ENCODE assay signal across 22 cellular contexts in the genomic region with DNA sequence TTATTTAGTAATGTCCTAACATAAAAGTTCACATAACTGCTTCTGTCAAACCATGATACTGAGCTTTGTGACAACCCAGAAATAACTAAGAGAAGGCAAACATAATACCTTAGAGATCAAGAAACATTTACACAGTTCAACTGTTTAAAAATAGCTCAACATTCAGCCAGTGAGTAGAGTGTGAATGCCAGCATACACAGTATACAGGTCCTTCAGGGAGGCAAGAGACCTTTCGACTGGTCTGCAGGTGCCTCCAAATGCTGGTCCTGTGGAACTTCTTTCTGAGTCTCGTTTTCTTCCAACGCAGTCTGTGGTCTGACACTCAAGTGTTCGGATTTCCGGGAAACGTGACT.
"Had no signal": no experiment of that assay in that cellular context is flagged by ENCODE, and none has a peak within 500 bp of the region (broad histone marks: within the 10 kb centered on the region; RNA-seq: fewer than 3 reads in every experiment).

No MANE protein-coding gene starts in this region.

- H3K27ac Mint-ChIP-seq: activated naive CD4-positive, alpha-beta T cell treated with anti-CD3 and anti-CD28 coated beads, Interleukin-2, amount 10 ng/mL, durations not matched to agents 7 days and 5 days; activated naive CD8-positive, alpha-beta T cell treated with anti-CD3 and anti-CD28 coated beads, Interleukin-2, amount 10 ng/mL, durations not matched to agents 7 days and 5 days; dendritic cell treated with granulocyte-macrophage colony-stimulating factor and Interleukin-4, amounts not matched to agents 40 ng/mL and 50 ng/mL, for 4 days; endodermal cell; natural killer cell; stimulated activated naive B cell treated with anti-CD40 and anti-IgM and Interleukin-4, amounts not matched to agents 10 μg/mL and 1 μg/mL and 100 μg/mL, for 72 hours had no signal

- DNase-seq: activated CD4-positive, alpha-beta T cell treated with anti-CD3 and anti-CD28 coated beads for 48 hours; activated CD4-positive, alpha-beta T cell treated with anti-CD3 and anti-CD28 coated beads, Interleukin-2, amount 50 U/mL, for 48 hours; activated CD8-positive, alpha-beta memory T cell treated with anti-CD3 and anti-CD28 coated beads for 24 hours; activated effector memory CD4-positive, alpha-beta T cell treated with Interleukin-2 at 50 U/mL for 16 hours; activated naive CD4-positive, alpha-beta T cell treated with anti-CD3 and anti-CD28 coated beads, Interleukin-2, amount 10 ng/mL, durations not matched to agents 7 days and 5 days; activated naive CD8-positive, alpha-beta T cell treated with anti-CD3 and anti-CD28 coated beads, Interleukin-2, amount 10 ng/mL, durations not matched to agents 7 days and 5 days; brain microvascular endothelial cell; central memory CD4-positive, alpha-beta T cell; endodermal cell; foreskin keratinocyte; left colon; mesendoderm; natural killer cell; stimulated activated CD4-positive, alpha-beta T cell treated with anti-CD3 and anti-CD28 coated beads, Interleukin-1b, Interleukin-23, amount 100 ng/mL, for 48 hours; stimulated activated naive B cell treated with anti-CD40 and anti-IgM and Interleukin-4, amounts not matched to agents 10 μg/mL and 1 μg/mL and 100 μg/mL, for 72 hours had no signal

- H3K9me3 ChIP-seq: sigmoid colon, tibial nerve had no signal

- H3K4me3 ChIP-seq: hepatocyte, lung, sigmoid colon, smooth muscle cell, tibial nerve had no signal

- H3K27me3 ChIP-seq: brain microvascular endothelial cell, foreskin keratinocyte, hepatocyte, sigmoid colon, tibial nerve had no signal

- H3K4me3 Mint-ChIP-seq: activated naive CD4-positive, alpha-beta T cell treated with anti-CD3 and anti-CD28 coated beads, Interleukin-2, amount 10 ng/mL, durations not matched to agents 7 days and 5 days; activated naive CD8-positive, alpha-beta T cell treated with anti-CD3 and anti-CD28 coated beads, Interleukin-2, amount 10 ng/mL, durations not matched to agents 7 days and 5 days; dendritic cell treated with granulocyte-macrophage colony-stimulating factor and Interleukin-4, amounts not matched to agents 40 ng/mL and 50 ng/mL, for 4 days; endodermal cell; natural killer cell; stimulated activated naive B cell treated with anti-CD40 and anti-IgM and Interleukin-4, amounts not matched to agents 10 μg/mL and 1 μg/mL and 100 μg/mL, for 72 hours had no signal

- ATAC-seq: esophagus mucosa; foreskin keratinocyte; left colon; natural killer cell; stimulated activated naive B cell treated with anti-CD40 and anti-IgM and Interleukin-4, amounts not matched to agents 10 μg/mL and 1 μg/mL and 100 μg/mL, for 72 hours had no signal

- H3K9me3 Mint-ChIP-seq: activated naive CD4-positive, alpha-beta T cell treated with anti-CD3 and anti-CD28 coated beads, Interleukin-2, amount 10 ng/mL, durations not matched to agents 7 days and 5 days; activated naive CD8-positive, alpha-beta T cell treated with anti-CD3 and anti-CD28 coated beads, Interleukin-2, amount 10 ng/mL, durations not matched to agents 7 days and 5 days; dendritic cell treated with granulocyte-macrophage colony-stimulating factor and Interleukin-4, amounts not matched to agents 40 ng/mL and 50 ng/mL, for 4 days; endodermal cell; natural killer cell; stimulated activated naive B cell treated with anti-CD40 and anti-IgM and Interleukin-4, amounts not matched to agents 10 μg/mL and 1 μg/mL and 100 μg/mL, for 72 hours had no signal

- H3K27me3 Mint-ChIP-seq: activated naive CD4-positive, alpha-beta T cell treated with anti-CD3 and anti-CD28 coated beads, Interleukin-2, amount 10 ng/mL, durations not matched to agents 7 days and 5 days; activated naive CD8-positive, alpha-beta T cell treated with anti-CD3 and anti-CD28 coated beads, Interleukin-2, amount 10 ng/mL, durations not matched to agents 7 days and 5 days; dendritic cell treated with granulocyte-macrophage colony-stimulating factor and Interleukin-4, amounts not matched to agents 40 ng/mL and 50 ng/mL, for 4 days; stimulated activated naive B cell treated with anti-CD40 and anti-IgM and Interleukin-4, amounts not matched to agents 10 μg/mL and 1 μg/mL and 100 μg/mL, for 72 hours had no signal

- H3K4me1 ChIP-seq: tibial nerve had no signal

- H3K4me1 Mint-ChIP-seq: stimulated activated naive B cell treated with anti-CD40 and anti-IgM and Interleukin-4, amounts not matched to agents 10 μg/mL and 1 μg/mL and 100 μg/mL, for 72 hours had no signal

- H3K27ac ChIP-seq: brain microvascular endothelial cell, foreskin keratinocyte, hepatocyte, tibial nerve had no signal
